ENCODE assay signal across 8 cellular contexts in genomic region chr21:44510508-44511218, GRCh38. TPM values are rescaled to one million over a fixed set of nuclear protein-coding genes. Genes with fewer than 3 reads are reported as not detected.
DNase-seq lines count a peak whose midpoint lies in the region; ATAC-seq lines count a peak whose summit lies in the region.

No MANE protein-coding gene starts in this region.

- ATAC-seq in HG02610 (IDR thresholded peaks at IDR 0.05; ENCODE audit: unreplicated experiment) (no peak), GM19023 (IDR thresholded peaks at IDR 0.05; ENCODE audit: unreplicated experiment) (no peak)

- intact Hi-C loops in head of caudate nucleus (cut with DNase I) = loop anchor here (10.0 kb wide), 1 partner anchor 284 kb away; no protein-coding TSS in a partner anchor
- intact Hi-C loops in posterior vena cava (cut with DNase I) = no loop called here

- in situ Hi-C loops in KBM-7 (cut with MboI; ENCODE audit: low pct_unique_long_range_greater_than_20kb, low sequenced_read_pairs) = no loop called here

- DNase-seq in COLO829 (ENCODE audit: low spot score) (peak; percentile 24), KBM-7 (peak; percentile 67), SHP77 (lab: John Stamatoyannopoulos, UW) (peak; percentile 71), activated gamma-delta T cell (lab: John Stamatoyannopoulos, UW) (peak; percentile 67), head of caudate nucleus (peak in 41 of 42 donors; percentile 14 to 81 (median 58)), posterior vena cava (ENCODE audit: low spot score) (peak; percentile 88)

RNA-seq across cellular contexts. Expression of gene KRTAP10-1, which starts 29.3 kb away (rescaled TPM):
- not detected for total RNA-seq in posterior vena cava

RNA-seq across cellular contexts. Expression of gene KRTAP10-2, which starts 40.6 kb away (rescaled TPM):
- not detected for total RNA-seq in posterior vena cava

RNA-seq across cellular contexts. Expression of gene KRTAP10-3, which starts 47.9 kb away (rescaled TPM):
- not detected for total RNA-seq in posterior vena cava

RNA-seq across cellular contexts. Expression of gene LRRC3, which starts 55.4 kb away (rescaled TPM):
- 1 to 10 TPM; 1.5 to 1.8 TPM for total RNA-seq in posterior vena cava

Comparison
In these comparisons a context has a peak if more than half of its experiments do, and no peak if none do; other contexts are left out.
1. DNase-seq: peak in every context shown above with its lines; median percentile 88 in posterior vena cava; 71 in SHP77; 67 in KBM-7; 67 in activated gamma-delta T cell; 58 in head of caudate nucleus; 24 in COLO829.